Comparison of ENCODE assay signal across 13 cellular contexts in genomic region chr11:118211006-118211405, GRCh38. TPM values are rescaled to one million over a fixed set of nuclear protein-coding genes. Genes with fewer than 3 reads are reported as not detected.
DNase-seq lines count a peak whose midpoint lies in the region; ATAC-seq and TF ChIP-seq lines count a peak whose summit lies in the region.
"Had no signal": no experiment of that assay in that cellular context is flagged by ENCODE, and none has a peak within 500 bp of the region (broad histone marks: within the 10 kb centered on the region; RNA-seq: fewer than 3 reads in every experiment).

No MANE protein-coding gene starts in this region.

- no peaks in the 10 kb centered on the region for H3K9me3 Mint-ChIP-seq in CD4-positive, alpha-beta T cell
- H3K9me3 Mint-ChIP-seq: natural killer cell had no signal

- no peak overlapping the region for H3K27ac ChIP-seq in CD4-positive, alpha-beta T cell (ENCODE audit: low read depth, low read length)
- H3K27ac ChIP-seq in HUES6 (ENCODE audit: low read depth, low read length) (peak overlapping the region; percentile 1; the same call in 1 of the 2 replicates), PC-9 (no peak overlapping the region)

- H3K4me2 ChIP-seq in PC-9: no peak overlapping the region

- intact Hi-C loops in CD4-positive, alpha-beta T cell (cut with DNase I, micrococcal nuclease): no loop called here
- intact Hi-C loops in PC-9 (cut with micrococcal nuclease; ENCODE audit: unreplicated experiment): no loop called here

- H3K79me2 ChIP-seq in PC-9 (ENCODE audit: low read depth): no peaks in the 10 kb centered on the region

- CTCF ChIA-PET in CD4-positive, alpha-beta T cell (lab: Charles Lee): interaction anchor here (1.2 to 1.5 kb wide), 3 partner anchors 11 to 41 kb away, joined by 3 to 6 read pairs (median 4); partner anchors contain the start of gene MPZL3
- CTCF ChIA-PET in PC-9 (lab: Charles Lee): no interaction called here
- CTCF ChIA-PET in GM10248 (lab: Yijun Ruan, JAX): interaction anchor here (1.1 to 8.6 kb wide), 7 partner anchors 12 to 81 kb away, joined by 3 to 90 read pairs (median 4); partner anchors contain the start of gene JAML

- H3K9me3 ChIP-seq in CD4-positive, alpha-beta T cell (ENCODE audit: control insufficient read depth, low read length): no peaks in the 10 kb centered on the region
- no peaks in the 10 kb centered on the region for H3K9me3 ChIP-seq in HUES6 (ENCODE audit: control insufficient read depth, insufficient read depth, low read depth, low read length)
- H3K9me3 ChIP-seq in PC-9 (ENCODE audit: insufficient read depth, low read depth): no peaks in the 10 kb centered on the region

- no peaks in the 10 kb centered on the region for H4K20me1 ChIP-seq in PC-9 (ENCODE audit: insufficient read depth)

- no peaks in the 10 kb centered on the region for H3K27me3 ChIP-seq in CD4-positive, alpha-beta T cell (ENCODE audit: control insufficient read depth, insufficient read depth, low read length)
- H3K27me3 ChIP-seq in HUES6 (ENCODE audit: control insufficient read depth, insufficient read depth, low read length) (no peaks in the 10 kb centered on the region), PC-9 (ENCODE audit: insufficient read depth, low read depth) (no peaks in the 10 kb centered on the region)

- POLR2A ChIA-PET in CD4-positive, alpha-beta T cell (lab: Charles Lee): interaction anchor here (0.6 to 1.3 kb wide), 4 partner anchors 8 to 51 kb away, joined by 3 to 4 read pairs (median 3); partner anchors contain the start of gene MPZL3
- POLR2A ChIA-PET in PC-9 (lab: Charles Lee; ENCODE audit: unreplicated experiment) (interaction anchor here (0.6 kb wide), 1 partner anchor 64 kb away, joined by 6 read pairs; no protein-coding TSS in a partner anchor), GM10248 (lab: Yijun Ruan, JAX) (no interaction called here)

- ATAC-seq in CD4-positive, alpha-beta T cell (ENCODE audit: poor library complexity): no peak
- ATAC-seq: GM12878; natural killer cell; stimulated activated memory B cell treated with anti-CD40 and anti-IgM and Interleukin-4, amounts not matched to agents 10 μg/mL and 1 μg/mL and 100 μg/mL, for 72 hours had no signal

- H3K9ac ChIP-seq in HUES6 (ENCODE audit: low read length): no peak overlapping the region

- H3K4me3 Mint-ChIP-seq in CD4-positive, alpha-beta T cell: no peak overlapping the region
- H3K4me3 Mint-ChIP-seq: natural killer cell; stimulated activated memory B cell treated with anti-CD40 and anti-IgM and Interleukin-4, amounts not matched to agents 10 μg/mL and 1 μg/mL and 100 μg/mL, for 72 hours had no signal

- H3K36me3 Mint-ChIP-seq in CD4-positive, alpha-beta T cell (ENCODE audit: low read depth): peaks cover 69% of the 10 kb centered on the region
- H3K36me3 Mint-ChIP-seq: natural killer cell had no signal

- H3K4me1 Mint-ChIP-seq in CD4-positive, alpha-beta T cell (ENCODE audit: low read depth): peaks cover 52% of the 10 kb centered on the region

- no peaks in the 10 kb centered on the region for H3K9me2 ChIP-seq in PC-9 (ENCODE audit: insufficient read depth)

- H3F3A ChIP-seq in PC-9 (ENCODE audit: insufficient read depth, low read depth): 0 out of 2 replicates have a peak, but pooled peaks cover 7% of the 10 kb centered on the region

- H3K4me3 ChIP-seq in HUES6 (ENCODE audit: low read depth, low read length): no peak overlapping the region
- H3K4me3 ChIP-seq in cardiac fibroblast (replicated peaks in 1 of 2; ENCODE audit: low read depth in 2 of 2, low read length in 2 of 2): no peak overlapping the region
- H3K4me3 ChIP-seq in PC-9: no peak overlapping the region
- H3K4me3 ChIP-seq: GM12878 had no signal

- TF ChIP-seq CTCF in CD4-positive, alpha-beta T cell (IDR thresholded peaks at IDR 0.05): no peak
- TF ChIP-seq CTCF in cardiac fibroblast (IDR thresholded peaks at IDR 0.05; ENCODE audit: low read depth, low read length) (no peak), PC-9 (conservative IDR thresholded peaks at IDR 0.05) (no peak), GM10248 (IDR thresholded peaks at IDR 0.05; ENCODE audit: control extremely low read depth, extremely low read depth, low read depth, missing control alignments) (no peak)

- no peak for DNase-seq in CD4-positive, alpha-beta T cell
- DNase-seq in cardiac fibroblast (ENCODE audit: low read depth in 2 of 2) (peak; percentile 48 to 71), kidney glomerular epithelial cell (lab: John Stamatoyannopoulos, UW) (peak; percentile 3), PC-9 (no peak), GM10248 (ENCODE audit: extremely low spot score) (no peak), glomerular visceral epithelial cell (ENCODE audit: extremely low spot score) (no peak), midbrain (lab: John Stamatoyannopoulos, UW) (no peak)
- DNase-seq: activated effector memory CD4-positive, alpha-beta T cell treated with Interleukin-2 at 50 U/mL for 16 hours; natural killer cell; NCI-H1930 had no signal

- H3K4me1 ChIP-seq in HUES6 (ENCODE audit: control insufficient read depth, insufficient read depth, low read length) (peaks cover 44% of the 10 kb centered on the region), PC-9 (replicated peaks; ENCODE audit: insufficient read depth) (peaks cover 22% of the 10 kb centered on the region)

- peak overlapping the region; percentile 19 for H3K27ac Mint-ChIP-seq in CD4-positive, alpha-beta T cell
- H3K27ac Mint-ChIP-seq: natural killer cell had no signal

- H3K27me3 Mint-ChIP-seq in CD4-positive, alpha-beta T cell: no peaks in the 10 kb centered on the region

- no TSS peak for BruUV-seq in PC-9 (replicated peaks; lab: Mats Ljungman, UMichigan)

- no peak overlapping the region for H2AFZ ChIP-seq in PC-9

- no peaks in the 10 kb centered on the region for H3K36me3 ChIP-seq in HUES6 (ENCODE audit: control insufficient read depth, insufficient read depth, low read length)
- no peaks in the 10 kb centered on the region for H3K36me3 ChIP-seq in PC-9 (ENCODE audit: low read depth)

RNA-seq across cellular contexts. Expression of gene JAML, which starts 13.8 kb away (rescaled TPM):
- 10 to 100 TPM; 26.7 to 30.3 TPM for total RNA-seq in CD4-positive, alpha-beta T cell
- total RNA-seq in PC-9 (2021): not detected in 2 replicates

RNA-seq across cellular contexts. Expression of gene SCN2B, which starts 34.6 kb away (rescaled TPM):
- total RNA-seq in CD4-positive, alpha-beta T cell: not detected
- not detected in 2 replicates for total RNA-seq in PC-9 (2021)
- total RNA-seq: GM12878, natural killer cell had no signal

RNA-seq across cellular contexts. Expression of gene MPZL3, which starts 41.2 kb away (rescaled TPM):
- 10 to 100 TPM; 29.0 to 30.2 TPM for total RNA-seq in CD4-positive, alpha-beta T cell
- total RNA-seq in PC-9 (2021): 13.4 and 16.8 TPM in 2 replicates

RNA-seq across cellular contexts. Expression of gene MPZL2, which starts 53.1 kb away (rescaled TPM):
- 1 to 10 TPM in 1 of 2 experiments, under 1 TPM in 1; 0.95 to 1.8 TPM for total RNA-seq in CD4-positive, alpha-beta T cell
- total RNA-seq in PC-9 (2021): 39.4 and 43.1 TPM in 2 replicates

RNA-seq across cellular contexts. Expression of gene SCN4B, which starts 58.4 kb away (rescaled TPM):
- total RNA-seq in CD4-positive, alpha-beta T cell: not detected
- 0.08 TPM in 1 of 2 replicates, not detected in the other for total RNA-seq in PC-9 (2021)
- total RNA-seq: GM12878 had no signal

Comparison
In these comparisons a context has a peak if more than half of its experiments do, and no peak if none do; other contexts are left out.
1. DNase-seq: peak in cardiac fibroblast (2 of 2) and kidney glomerular epithelial cell (single experiment); none in CD4-positive, alpha-beta T cell (0 of 10), PC-9 (0 of 2), GM10248 (single experiment), glomerular visceral epithelial cell (single experiment) and midbrain (single experiment).
2. RNA of gene JAML, which starts 13.8 kb away (total RNA-seq): 26.7 to 30.3 TPM in CD4-positive, alpha-beta T cell; not detected in PC-9; every median in the first group is over 10 times any median in the second.